Comparison of ENCODE assay signal across 8 cellular contexts in the genomic region with DNA sequence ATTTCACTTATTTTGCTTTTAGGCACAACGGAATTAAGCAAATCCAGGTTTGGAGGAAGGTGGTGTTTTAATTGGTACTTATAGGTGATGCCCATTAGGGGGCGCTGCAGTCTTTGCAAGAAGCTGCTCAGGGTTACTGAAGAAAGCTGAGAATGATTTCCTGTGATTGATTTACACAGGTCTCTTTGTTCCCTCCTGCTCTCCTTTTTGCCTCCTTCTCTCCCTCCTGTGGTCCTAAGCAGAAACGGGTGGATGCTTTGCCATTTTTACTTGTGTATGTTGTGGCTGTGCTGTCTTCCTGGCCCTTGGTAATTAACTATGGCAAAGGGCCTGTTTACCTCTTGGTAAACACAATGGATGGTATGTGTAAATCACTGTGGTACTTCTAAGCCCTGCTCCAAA.
DNase-seq lines count a peak whose midpoint lies in the region; ATAC-seq and TF ChIP-seq lines count a peak whose summit lies in the region.

No MANE protein-coding gene starts in this region.

- H3K9me2 ChIP-seq in PC-3 (replicated peaks; ENCODE audit: low read length): no peaks in the 10 kb centered on the region

- H3K4me3 ChIP-seq in Caco-2 (ENCODE audit: low read depth, low read length) (no peak overlapping the region), KMS-11 (IDR thresholded peaks at IDR 0.05; ENCODE audit: insufficient read depth, low read depth, low read length) (no peak overlapping the region), PC-3 (ENCODE audit: low read length) (no peak overlapping the region), fibroblast of mammary gland (ENCODE audit: control insufficient read depth, low read depth, low read length) (no peak overlapping the region)

- H3K9ac ChIP-seq in KMS-11: no peak overlapping the region
- H3K9ac ChIP-seq in PC-3 (ENCODE audit: low read length): no peak overlapping the region

- no peaks in the 10 kb centered on the region for H3K9me3 Mint-ChIP-seq in Caco-2 (ENCODE audit: unreplicated experiment)
- H3K9me3 Mint-ChIP-seq in activated T-cell treated with anti-CD3 and anti-CD28 coated beads, Interleukin-2, amount 50 U/mL, for 4 hours: no peaks in the 10 kb centered on the region
- H3K9me3 Mint-ChIP-seq in nephron progenitor cell: no peaks in the 10 kb centered on the region
- H3K9me3 Mint-ChIP-seq in stimulated activated naive CD8-positive, alpha-beta T cell treated with anti-CD3 and anti-CD28 coated beads, Interleukin-15, amount 100 ng/mL, for 72 hours: no peaks in the 10 kb centered on the region

- H3K4me1 ChIP-seq in Caco-2: 0 out of 2 replicates have a peak, but pooled peaks cover 5% of the 10 kb centered on the region
- H3K4me1 ChIP-seq in KMS-11 (ENCODE audit: low read depth, poor library complexity, severe bottlenecking): peaks cover 45% of the 10 kb centered on the region
- peaks cover 6% of the 10 kb centered on the region; the same call in 1 of the 2 replicates for H3K4me1 ChIP-seq in PC-3 (ENCODE audit: insufficient read depth, low read length)

- ATAC-seq in PC-3 (peak; percentile 62), HG02642 (IDR thresholded peaks at IDR 0.05; ENCODE audit: poor library complexity, unreplicated experiment) (no peak)
- ATAC-seq in activated T-cell treated with anti-CD3 and anti-CD28 coated beads, Interleukin-2, amount 50 U/mL, for 4 hours: peak; percentile 28 to 60
- peak; percentile 55 for ATAC-seq in stimulated activated naive CD8-positive, alpha-beta T cell treated with anti-CD3 and anti-CD28 coated beads, Interleukin-15, amount 100 ng/mL, for 72 hours

- intact Hi-C loops in Caco-2 (cut with micrococcal nuclease; ENCODE audit: unreplicated experiment): loop anchor here (1.0 to 10.0 kb wide), 6 partner anchors 32 to 254 kb away; no protein-coding TSS in a partner anchor
- intact Hi-C loops in PC-3 (cut with micrococcal nuclease): loop anchor here (1.0 to 10.0 kb wide), 4 partner anchors 58 to 254 kb away; no protein-coding TSS in a partner anchor

- POLR2A ChIA-PET in Caco-2 (lab: Charles Lee): no interaction called here
- POLR2A ChIA-PET in PC-3 (lab: Charles Lee; ENCODE audit: unreplicated experiment): no interaction called here

- H4K20me1 ChIP-seq in KMS-11 (ENCODE audit: insufficient read depth) (no peaks in the 10 kb centered on the region), PC-3 (ENCODE audit: low read length) (no peaks in the 10 kb centered on the region)

- H3K36me3 Mint-ChIP-seq in Caco-2 (ENCODE audit: insufficient read depth, unreplicated experiment) (peaks cover 43% of the 10 kb centered on the region), nephron progenitor cell (ENCODE audit: low read depth) (peaks cover 31% of the 10 kb centered on the region)
- H3K36me3 Mint-ChIP-seq in activated T-cell treated with anti-CD3 and anti-CD28 coated beads, Interleukin-2, amount 50 U/mL, for 4 hours (ENCODE audit: insufficient read depth): peaks cover 40% of the 10 kb centered on the region

- H3K79me2 ChIP-seq in KMS-11 (ENCODE audit: insufficient read depth, low read depth) (no peaks in the 10 kb centered on the region), PC-3 (ENCODE audit: low read length) (no peaks in the 10 kb centered on the region)

- H3K27ac ChIP-seq in KMS-11 (no peak overlapping the region), PC-3 (ENCODE audit: low read length) (no peak overlapping the region)

- no peak overlapping the region for H3K4me3 Mint-ChIP-seq in Caco-2 (ENCODE audit: unreplicated experiment)
- H3K4me3 Mint-ChIP-seq in activated T-cell treated with anti-CD3 and anti-CD28 coated beads, Interleukin-2, amount 50 U/mL, for 4 hours: no peak overlapping the region
- no peak overlapping the region for H3K4me3 Mint-ChIP-seq in nephron progenitor cell
- no peak overlapping the region for H3K4me3 Mint-ChIP-seq in stimulated activated naive CD8-positive, alpha-beta T cell treated with anti-CD3 and anti-CD28 coated beads, Interleukin-15, amount 100 ng/mL, for 72 hours

- CTCF ChIA-PET in Caco-2 (lab: Charles Lee): interaction anchor here (0.6 to 1.4 kb wide), 18 partner anchors 15 to 254 kb away, joined by 3 to 22 read pairs (median 4); no protein-coding TSS in a partner anchor
- CTCF ChIA-PET in PC-3 (lab: Charles Lee): interaction anchor here (0.7 to 1.4 kb wide), 4 partner anchors 58 to 254 kb away, joined by 3 to 9 read pairs (median 4); no protein-coding TSS in a partner anchor

- no TSS peak for BruUV-seq in Caco-2 (replicated peaks; lab: Mats Ljungman, UMichigan)
- no TSS peak for BruUV-seq in PC-3 (replicated peaks; lab: Mats Ljungman, UMichigan)

- H2AFZ ChIP-seq in KMS-11 (ENCODE audit: low read depth) (no peak overlapping the region), PC-3 (ENCODE audit: low read length) (no peak overlapping the region)

- no peaks in the 10 kb centered on the region for H3F3A ChIP-seq in PC-3 (ENCODE audit: low read length, unreplicated experiment)

- H3K4me2 ChIP-seq in KMS-11: no peak overlapping the region
- no peak overlapping the region for H3K4me2 ChIP-seq in PC-3 (ENCODE audit: low read length)

- H3K36me3 ChIP-seq in Caco-2 (ENCODE audit: control insufficient read depth, insufficient read depth, low read length): no peaks in the 10 kb centered on the region
- no peaks in the 10 kb centered on the region for H3K36me3 ChIP-seq in KMS-11 (ENCODE audit: insufficient read depth)
- peaks cover 12% of the 10 kb centered on the region; the same call in 1 of the 2 replicates for H3K36me3 ChIP-seq in PC-3 (ENCODE audit: low read depth, low read length)

- no peak overlapping the region for H3K27ac Mint-ChIP-seq in Caco-2 (ENCODE audit: unreplicated experiment)
- H3K27ac Mint-ChIP-seq in nephron progenitor cell: no peak overlapping the region
- no peak overlapping the region for H3K27ac Mint-ChIP-seq in stimulated activated naive CD8-positive, alpha-beta T cell treated with anti-CD3 and anti-CD28 coated beads, Interleukin-15, amount 100 ng/mL, for 72 hours

- H3K4me1 Mint-ChIP-seq in Caco-2 (ENCODE audit: low read depth, unreplicated experiment): peaks cover 6% of the 10 kb centered on the region
- H3K4me1 Mint-ChIP-seq in activated T-cell treated with anti-CD3 and anti-CD28 coated beads, Interleukin-2, amount 50 U/mL, for 4 hours (ENCODE audit: low read depth): no peaks in the 10 kb centered on the region
- peaks cover 13% of the 10 kb centered on the region for H3K4me1 Mint-ChIP-seq in nephron progenitor cell
- H3K4me1 Mint-ChIP-seq in stimulated activated naive CD8-positive, alpha-beta T cell treated with anti-CD3 and anti-CD28 coated beads, Interleukin-15, amount 100 ng/mL, for 72 hours: no peaks in the 10 kb centered on the region

- H3K27me3 ChIP-seq in Caco-2 (replicated peaks; ENCODE audit: control insufficient read depth, insufficient read depth, low read length): no peaks in the 10 kb centered on the region
- no peaks in the 10 kb centered on the region for H3K27me3 ChIP-seq in KMS-11 (ENCODE audit: insufficient read depth, low read depth)
- H3K27me3 ChIP-seq in PC-3 (ENCODE audit: low read length): no peaks in the 10 kb centered on the region

- peak; percentile 56 to 72 for DNase-seq in Caco-2
- DNase-seq in PC-3: peak; percentile 75
- peak; percentile 42 for DNase-seq in activated T-cell treated with anti-CD3 and anti-CD28 coated beads, Interleukin-2, amount 50 U/mL, for 4 hours
- peak; percentile 81 for DNase-seq in fibroblast of mammary gland (ENCODE audit: low read depth)
- DNase-seq in nephron progenitor cell: peak; percentile 80
- peak; percentile 42 to 52 for DNase-seq in stimulated activated naive CD8-positive, alpha-beta T cell treated with anti-CD3 and anti-CD28 coated beads, Interleukin-15, amount 100 ng/mL, for 72 hours

- H3K9me3 ChIP-seq in Caco-2 (no peaks in the 10 kb centered on the region), PC-3 (ENCODE audit: low read length) (no peaks in the 10 kb centered on the region)

- no peaks in the 10 kb centered on the region for H3K27me3 Mint-ChIP-seq in Caco-2 (ENCODE audit: insufficient read depth, unreplicated experiment)
- no peaks in the 10 kb centered on the region for H3K27me3 Mint-ChIP-seq in activated T-cell treated with anti-CD3 and anti-CD28 coated beads, Interleukin-2, amount 50 U/mL, for 4 hours (ENCODE audit: low read depth)
- no peaks in the 10 kb centered on the region for H3K27me3 Mint-ChIP-seq in nephron progenitor cell (ENCODE audit: low read depth, poor library complexity)
- H3K27me3 Mint-ChIP-seq in stimulated activated naive CD8-positive, alpha-beta T cell treated with anti-CD3 and anti-CD28 coated beads, Interleukin-15, amount 100 ng/mL, for 72 hours: no peaks in the 10 kb centered on the region

- peak; percentile 72 to 81 for TF ChIP-seq CTCF in Caco-2 (IDR thresholded peaks at IDR 0.05; ENCODE audit: insufficient read depth in 1 of 2, low read depth in 1 of 2, low read length in 1 of 2, severe bottlenecking in 1 of 2, unreplicated experiment in 1 of 2)
- peak; percentile 93 for TF ChIP-seq CTCF in KMS-11 (conservative IDR thresholded peaks at IDR 0.05; ENCODE audit: low read depth, low read length)
- TF ChIP-seq CTCF in PC-3 (conservative IDR thresholded peaks at IDR 0.05; ENCODE audit: low read depth, low read length): peak; percentile 93
- peak; percentile 73 for TF ChIP-seq CTCF in fibroblast of mammary gland (conservative IDR thresholded peaks at IDR 0.05; ENCODE audit: control insufficient read depth, insufficient read depth, low read depth, low read length)
- peak; percentile 93 for TF ChIP-seq CTCF in nephron progenitor cell (IDR thresholded peaks at IDR 0.05)
